Comparison of ENCODE assay signal across 24 cellular contexts in the genomic region with DNA sequence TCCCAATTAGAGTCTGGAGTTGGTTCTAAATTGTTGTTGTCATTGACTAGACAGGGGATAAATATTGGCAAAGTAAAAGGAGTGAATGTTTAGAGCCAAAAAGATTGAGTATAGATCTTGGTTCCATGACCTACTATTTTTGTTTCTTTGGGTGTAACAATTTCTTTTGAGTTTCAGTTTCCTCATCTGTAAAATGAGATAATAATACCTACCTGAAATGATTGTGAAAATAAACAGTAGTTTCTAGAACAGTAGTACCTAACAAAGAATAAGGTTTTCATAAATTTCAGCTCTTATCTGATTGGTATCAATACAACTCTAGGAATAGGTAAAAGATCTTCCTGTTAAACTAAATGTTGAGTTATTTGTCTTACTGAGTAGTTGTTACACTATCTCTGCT. TPM values are rescaled to one million over a fixed set of nuclear protein-coding genes. Genes with fewer than 3 reads are reported as not detected.
DNase-seq lines count a peak whose midpoint lies in the region; ATAC-seq, FAIRE-seq and TF ChIP-seq lines count a peak whose summit lies in the region.
"Had no signal": no experiment of that assay in that cellular context is flagged by ENCODE, and none has a peak within 500 bp of the region (broad histone marks: within the 10 kb centered on the region; RNA-seq: fewer than 3 reads in every experiment).

No MANE protein-coding gene starts in this region.

- no peak overlapping the region for H3K4me3 ChIP-seq in Panc1 (ENCODE audit: low read depth in 2 of 2, low read length in 2 of 2)
- no peak overlapping the region for H3K4me3 ChIP-seq in transverse colon
- H3K4me3 ChIP-seq: BLaER1, MG63 had no signal

- in situ Hi-C loops in Panc1 (cut with HindIII; ENCODE audit: low pct_unique_long_range_greater_than_20kb, low sequenced_read_pairs) (no loop called here), transverse colon (cut with MboI; ENCODE audit: low pct_ligation_motif_present in 1 of 4, low pct_unique_long_range_greater_than_20kb in 1 of 4, low sequenced_read_pairs in 3 of 4) (no loop called here)

- BruUV-seq in Panc1 (replicated peaks; lab: Mats Ljungman, UMichigan) = no TSS peak

- TF ChIP-seq EP300 in transverse colon (IDR thresholded peaks at IDR 0.05; ENCODE audit: low read depth) = no peak

- intact Hi-C loops in activated CD4-positive, alpha-beta T cell treated with anti-CD3 and anti-CD28 coated beads for 36 hours (cut with DNase I, micrococcal nuclease) = no loop called here
- intact Hi-C loops in Panc1 (cut with micrococcal nuclease; ENCODE audit: unreplicated experiment) (no loop called here), transverse colon (cut with DNase I; ENCODE audit: low total_unique reads) (no loop called here)

- CTCF ChIA-PET in activated CD4-positive, alpha-beta T cell treated with anti-CD3 and anti-CD28 coated beads for 36 hours (lab: Charles Lee) = interaction anchor here (1.5 kb wide), 1 partner anchor 43 kb away, joined by 3 read pairs; no protein-coding TSS in a partner anchor
- CTCF ChIA-PET in Panc1 (lab: Charles Lee) = no interaction called here

- no peaks in the 10 kb centered on the region for H3K27me3 ChIP-seq in Panc1 (ENCODE audit: control insufficient read depth, insufficient read depth, low read length)
- H3K27me3 ChIP-seq in transverse colon = no peaks in the 10 kb centered on the region
- H3K27me3 ChIP-seq: BLaER1, MG63 had no signal

- H3K27me3 Mint-ChIP-seq in activated CD4-positive, alpha-beta T cell treated with anti-CD3 and anti-CD28 coated beads for 36 hours = no peaks in the 10 kb centered on the region
- H3K27me3 Mint-ChIP-seq: CD4-positive, alpha-beta T cell had no signal

- peaks cover 12% of the 10 kb centered on the region for H3K4me1 Mint-ChIP-seq in activated CD4-positive, alpha-beta T cell treated with anti-CD3 and anti-CD28 coated beads for 36 hours

- ATAC-seq in activated CD4-positive, alpha-beta T cell treated with anti-CD3 and anti-CD28 coated beads for 36 hours = no peak
- ATAC-seq in Panc1 (no peak), left lobe of liver (no peak), HG03571 (IDR thresholded peaks at IDR 0.05; ENCODE audit: unreplicated experiment) (no peak)

- peak overlapping the region; percentile 37; the same call in 1 of the 2 replicates for H3K27ac ChIP-seq in Panc1 (ENCODE audit: low read length)
- H3K27ac ChIP-seq in transverse colon = no peak overlapping the region
- H3K27ac ChIP-seq: 22Rv1, BLaER1 had no signal

- FAIRE-seq in H54 (lab: Jason Lieb, UNC) = peak; percentile 78
- FAIRE-seq: H1 had no signal

- H3K27ac Mint-ChIP-seq in activated CD4-positive, alpha-beta T cell treated with anti-CD3 and anti-CD28 coated beads for 36 hours = peak overlapping the region; percentile 59
- H3K27ac Mint-ChIP-seq: CD4-positive, alpha-beta T cell had no signal

- no peak for TF ChIP-seq CTCF in Panc1 (IDR thresholded peaks at IDR 0.05)
- no peak for TF ChIP-seq CTCF in transverse colon (IDR thresholded peaks at IDR 0.05)

- H3K9me3 ChIP-seq in Panc1 (ENCODE audit: control insufficient read depth, insufficient read depth, low read depth, low read length) (no peaks in the 10 kb centered on the region), transverse colon (no peaks in the 10 kb centered on the region)
- H3K9me3 ChIP-seq: BLaER1, MG63, SK-N-SH had no signal

- H3K4me3 Mint-ChIP-seq in activated CD4-positive, alpha-beta T cell treated with anti-CD3 and anti-CD28 coated beads for 36 hours = no peak overlapping the region
- H3K4me3 Mint-ChIP-seq: CD4-positive, alpha-beta T cell had no signal

- peaks cover 29% of the 10 kb centered on the region for H3K36me3 Mint-ChIP-seq in activated CD4-positive, alpha-beta T cell treated with anti-CD3 and anti-CD28 coated beads for 36 hours (ENCODE audit: low read depth)

- H3K36me3 ChIP-seq in Panc1 (ENCODE audit: control insufficient read depth, insufficient read depth, low read length) = peaks cover 5% of the 10 kb centered on the region
- peaks cover 0 to 10% (median 0%) of the 10 kb centered on the region in 4 donors for H3K36me3 ChIP-seq in transverse colon

- TF ChIP-seq POLR2A in H54 (IDR thresholded peaks at IDR 0.05; ENCODE audit: low read depth, low read length) (no peak), transverse colon (IDR thresholded peaks at IDR 0.05) (no peak)

- H3K9me3 Mint-ChIP-seq in activated CD4-positive, alpha-beta T cell treated with anti-CD3 and anti-CD28 coated beads for 36 hours (ENCODE audit: low read depth) = no peaks in the 10 kb centered on the region
- H3K9me3 Mint-ChIP-seq: CD4-positive, alpha-beta T cell had no signal

- POLR2A ChIA-PET in activated CD4-positive, alpha-beta T cell treated with anti-CD3 and anti-CD28 coated beads for 36 hours (lab: Charles Lee) = no interaction called here
- POLR2A ChIA-PET in Panc1 (lab: Charles Lee) = interaction anchor here (0.5 kb wide), 1 partner anchor 50 kb away, joined by 3 read pairs; no protein-coding TSS in a partner anchor

- no peak for DNase-seq in activated CD4-positive, alpha-beta T cell treated with anti-CD3 and anti-CD28 coated beads for 36 hours
- DNase-seq in activated CD4-positive, alpha-beta T cell treated with anti-CD3 and anti-CD28 coated beads, Interleukin-2, amount 50 U/mL, for 48 hours = no peak
- no peak for DNase-seq in H54 (ENCODE audit: insufficient read length, low spot score)
- DNase-seq in Panc1 (ENCODE audit: low read depth, low spot score) = no peak
- DNase-seq in transverse colon = no peak
- DNase-seq in left lobe of liver (ENCODE audit: low spot score) = no peak
- DNase-seq in NCI-H2227 treated with DMSO at 0.1 percent for 48 hours (lab: John Stamatoyannopoulos, UW) = no peak
- DNase-seq: ACHN; CD4-positive, alpha-beta T cell; COR-L47; DMS 273 treated with DMSO at 0.1 percent for 48 hours; DND-41; MG63; NCI-H1048; NCI-H1417 treated with DMSO at 0.1 percent for 48 hours; NCI-H187; NCI-H2107; NCI-H69; SIG-M5; SK-N-SH had no signal

- peaks cover 15% of the 10 kb centered on the region for H3K4me1 ChIP-seq in Panc1 (ENCODE audit: control insufficient read depth, insufficient read depth, low read length)
- H3K4me1 ChIP-seq in transverse colon = peaks cover 0 to 12% (median 0%) of the 10 kb centered on the region in 4 donors
- H3K4me1 ChIP-seq: BLaER1 had no signal

RNA-seq across cellular contexts. Expression of a gene that starts 56.8 kb away (rescaled TPM):
- total RNA-seq in activated CD4-positive, alpha-beta T cell treated with anti-CD3 and anti-CD28 coated beads for 36 hours = 10 to 100 TPM; 45.8 to 47.4 TPM
- 47.0 TPM for total RNA-seq in Panc1 (2021; ENCODE audit: unreplicated experiment)
- 12.7 TPM for polyA plus RNA-seq in Panc1 (2012; ENCODE audit: insufficient read length)
- total RNA-seq in transverse colon = 10 to 100 TPM in 2 of 4 donors, 1 to 10 TPM in 2; 5.2 to 19.1 (median 9.7) TPM
- total RNA-seq in left lobe of liver = 9.4 TPM

RNA-seq across cellular contexts. Expression of a gene that starts 56.9 kb away (rescaled TPM):
- total RNA-seq in activated CD4-positive, alpha-beta T cell treated with anti-CD3 and anti-CD28 coated beads for 36 hours = 10 to 100 TPM; 45.2 to 49.2 TPM
- total RNA-seq in Panc1 (2021; ENCODE audit: unreplicated experiment) = 42.4 TPM
- polyA plus RNA-seq in Panc1 (2012; ENCODE audit: insufficient read length) = 19.8 TPM
- 100 to 1,000 TPM in 1 of 4 donors, 10 to 100 TPM in 3; 27.5 to 133 (median 86.5) TPM for total RNA-seq in transverse colon
- 19.7 TPM for total RNA-seq in left lobe of liver
